Comparison of ENCODE assay signal across 7 cellular contexts in genomic region chr19:17073869-17074627, GRCh38.
A peak's percentile ranks its signal among the peaks of the same experiment; 100 is the strongest.
DNase-seq lines count a peak whose midpoint lies in the region; ATAC-seq and TF ChIP-seq lines count a peak whose summit lies in the region.

No MANE protein-coding gene starts in this region.

- ATAC-seq in GM18517 (IDR thresholded peaks at IDR 0.05; ENCODE audit: unreplicated experiment): peak; percentile 8
- no peak for ATAC-seq in GM18873 (IDR thresholded peaks at IDR 0.05; ENCODE audit: low FRiP score, unreplicated experiment)
- no peak for ATAC-seq in GM21619 (IDR thresholded peaks at IDR 0.05; ENCODE audit: unreplicated experiment)
- no peak for ATAC-seq in HG02759 (IDR thresholded peaks at IDR 0.05; ENCODE audit: unreplicated experiment)

- H3K4me3 ChIP-seq in brain microvascular endothelial cell (ENCODE audit: low read depth, low read length) (peak overlapping the region; percentile 88), mucosa of rectum (ENCODE audit: low read length in 2 of 2) (peak overlapping the region; percentile 93 to 96)

- DNase-seq in NCI-H146 treated with DMSO at 0.1 percent for 48 hours (lab: John Stamatoyannopoulos, UW; ENCODE audit: unreplicated experiment) (peak; percentile 91), brain microvascular endothelial cell (no peak)

- in situ Hi-C loops in brain microvascular endothelial cell (cut with HindIII; ENCODE audit: low pct_ligation_motif_present, low sequenced_read_pairs): no loop called here

- peak overlapping the region; percentile 62 for H3K27ac ChIP-seq in brain microvascular endothelial cell
- peak overlapping the region; percentile 89 for H3K27ac ChIP-seq in mucosa of rectum (ENCODE audit: low read depth in 2 of 2, low read length in 2 of 2)

- TF ChIP-seq CTCF in brain microvascular endothelial cell (IDR thresholded peaks at IDR 0.05; ENCODE audit: low read depth, low read length, missing control alignments): no peak

- H3K9me3 ChIP-seq in mucosa of rectum (ENCODE audit: control insufficient read depth in 2 of 2, low read length in 2 of 2): no peaks in the 10 kb centered on the region

- peaks cover 22 to 23% of the 10 kb centered on the region in 2 donors for H3K4me1 ChIP-seq in mucosa of rectum (ENCODE audit: control insufficient read depth in 2 of 2, insufficient read depth in 2 of 2, low read length in 2 of 2)

- H3K27me3 ChIP-seq in brain microvascular endothelial cell (replicated peaks): no peaks in the 10 kb centered on the region
- H3K27me3 ChIP-seq in mucosa of rectum (ENCODE audit: control insufficient read depth in 2 of 2, insufficient read depth in 2 of 2, low read length in 2 of 2): no peaks in the 10 kb centered on the region

- no peaks in the 10 kb centered on the region for H3K36me3 ChIP-seq in brain microvascular endothelial cell (replicated peaks)
- H3K36me3 ChIP-seq in mucosa of rectum (ENCODE audit: control insufficient read depth in 2 of 2, insufficient read depth in 2 of 2, low read length in 2 of 2): peaks cover 6 to 25% of the 10 kb centered on the region in 2 donors

- H3K9ac ChIP-seq in mucosa of rectum (ENCODE audit: low read depth in 1 of 2, low read length in 2 of 2): peak overlapping the region; percentile 93 to 96
